18 cellular contexts compared by ENCODE assay signal in the genomic region with DNA sequence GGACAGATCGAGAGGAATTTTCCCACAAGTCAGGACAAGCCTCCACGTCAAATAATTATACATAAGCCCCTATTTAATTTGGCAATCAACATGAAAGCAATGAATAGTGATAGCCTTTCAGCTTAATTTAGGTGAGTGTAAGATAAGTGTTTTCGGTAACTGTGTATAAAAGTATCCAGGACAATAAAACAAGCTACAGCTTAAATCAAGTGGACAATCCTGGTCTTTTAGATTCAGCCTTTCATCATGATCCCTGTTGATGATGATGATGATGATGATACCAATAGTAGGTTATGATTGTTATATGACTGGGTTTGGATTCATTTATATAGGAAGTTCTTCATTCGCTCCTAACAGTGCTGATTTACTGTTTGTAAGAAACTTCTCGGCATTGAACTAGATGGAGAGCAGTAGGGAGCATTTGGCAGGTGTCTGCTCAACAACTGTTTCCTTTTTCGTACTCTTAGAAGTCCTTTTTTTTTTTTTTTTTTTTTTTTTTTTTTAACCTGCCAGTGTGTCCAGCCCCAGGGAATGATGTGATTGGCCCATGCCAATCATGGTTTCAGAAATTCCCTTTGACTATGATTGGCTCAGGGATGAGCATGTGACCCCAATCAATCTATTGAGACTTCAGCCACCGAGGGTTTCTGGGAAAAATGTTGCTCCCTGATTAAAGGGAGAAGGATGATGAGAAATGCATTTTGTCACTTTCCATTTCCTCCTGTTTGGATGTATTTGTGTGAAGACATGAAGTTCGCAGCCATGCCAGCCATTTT. TPM values are rescaled to one million over a fixed set of nuclear protein-coding genes. Genes with fewer than 3 reads are reported as not detected.
"Had no signal": no experiment of that assay in that cellular context is flagged by ENCODE, and none has a peak within 500 bp of the region (broad histone marks: within the 10 kb centered on the region; RNA-seq: fewer than 3 reads in every experiment).

No MANE protein-coding gene starts in this region.

- H3K36me3 ChIP-seq: ascending aorta, left ventricle myocardium inferior, transverse colon had no signal

- H3K9me3 Mint-ChIP-seq: activated CD8-positive, alpha-beta T cell treated with anti-CD3 and anti-CD28 coated beads for 36 hours; activated naive CD8-positive, alpha-beta T cell treated with anti-CD3 and anti-CD28 coated beads, Interleukin-2, amount 50 U/mL, for 24 hours; activated T-helper 1 cell treated with anti-CD3 and anti-CD28 coated beads, Interleukin-12 subunit alpha, Interleukin-12 subunit beta, Interleukin-2, Interleukin-4 antibody, amounts not matched to agents 30 ng/mL and 10 ng/mL and 1 ng/mL, durations not matched to agents 14 hours and 24 hours and 36 hours; nephron progenitor cell had no signal

- H3K27me3 ChIP-seq: ascending aorta had no signal

- FAIRE-seq: colon had no signal

- H3K4me3 Mint-ChIP-seq: activated CD8-positive, alpha-beta T cell treated with anti-CD3 and anti-CD28 coated beads for 36 hours; activated naive CD8-positive, alpha-beta T cell treated with anti-CD3 and anti-CD28 coated beads, Interleukin-2, amount 50 U/mL, for 24 hours; activated T-helper 1 cell treated with anti-CD3 and anti-CD28 coated beads, Interleukin-12 subunit alpha, Interleukin-12 subunit beta, Interleukin-2, Interleukin-4 antibody, amounts not matched to agents 30 ng/mL and 10 ng/mL and 1 ng/mL, durations not matched to agents 14 hours and 24 hours and 36 hours; nephron progenitor cell had no signal

- H3K4me3 ChIP-seq: ascending aorta, left ventricle myocardium inferior, transverse colon had no signal

- DNase-seq: activated CD4-positive, alpha-beta T cell treated with anti-CD3 and anti-CD28 coated beads for 4 hours; activated CD8-positive, alpha-beta T cell treated with anti-CD3 and anti-CD28 coated beads for 36 hours; activated naive CD4-positive, alpha-beta T cell treated with Interleukin-2 at 50 U/mL for 16 hours; activated naive CD8-positive, alpha-beta T cell treated with anti-CD3 and anti-CD28 coated beads, Interleukin-2, amount 50 U/mL, for 24 hours; foreskin melanocyte; head of caudate nucleus; islet precursor cell; left ventricle myocardium inferior; mesenchymal stem cell; nephron progenitor cell; stimulated activated CD4-positive, alpha-beta T cell treated with anti-CD3 and anti-CD28 coated beads, Interleukin-12 subunit alpha, Interleukin-12 subunit beta, amount 100 ng/mL, for 4 hours; stimulated activated naive CD4-positive, alpha-beta T cell; T-helper 9 cell; transverse colon had no signal

- H3K9me3 ChIP-seq: ascending aorta, left ventricle myocardium inferior, transverse colon had no signal

- H3K27ac ChIP-seq: ascending aorta, left ventricle myocardium inferior, transverse colon, VCaP had no signal

- ATAC-seq: activated naive CD8-positive, alpha-beta T cell treated with anti-CD3 and anti-CD28 coated beads, Interleukin-2, amount 50 U/mL, for 24 hours had no signal

- H3K27ac Mint-ChIP-seq: activated CD8-positive, alpha-beta T cell treated with anti-CD3 and anti-CD28 coated beads for 36 hours; activated naive CD8-positive, alpha-beta T cell treated with anti-CD3 and anti-CD28 coated beads, Interleukin-2, amount 50 U/mL, for 24 hours; activated T-helper 1 cell treated with anti-CD3 and anti-CD28 coated beads, Interleukin-12 subunit alpha, Interleukin-12 subunit beta, Interleukin-2, Interleukin-4 antibody, amounts not matched to agents 30 ng/mL and 10 ng/mL and 1 ng/mL, durations not matched to agents 14 hours and 24 hours and 36 hours; nephron progenitor cell had no signal

- H3K4me1 ChIP-seq: ascending aorta, left ventricle myocardium inferior, transverse colon had no signal

RNA-seq across cellular contexts. Expression of gene RNF182, which starts 11.3 kb away (rescaled TPM):
- total RNA-seq: activated CD8-positive, alpha-beta T cell treated with anti-CD3 and anti-CD28 coated beads for 36 hours; activated T-helper 1 cell treated with anti-CD3 and anti-CD28 coated beads, Interleukin-12 subunit alpha, Interleukin-12 subunit beta, Interleukin-2, Interleukin-4 antibody, amounts not matched to agents 30 ng/mL and 10 ng/mL and 1 ng/mL, durations not matched to agents 14 hours and 24 hours and 36 hours; left ventricle myocardium inferior; transverse colon had no signal
